8 cellular contexts compared by ENCODE assay signal in the genomic region with DNA sequence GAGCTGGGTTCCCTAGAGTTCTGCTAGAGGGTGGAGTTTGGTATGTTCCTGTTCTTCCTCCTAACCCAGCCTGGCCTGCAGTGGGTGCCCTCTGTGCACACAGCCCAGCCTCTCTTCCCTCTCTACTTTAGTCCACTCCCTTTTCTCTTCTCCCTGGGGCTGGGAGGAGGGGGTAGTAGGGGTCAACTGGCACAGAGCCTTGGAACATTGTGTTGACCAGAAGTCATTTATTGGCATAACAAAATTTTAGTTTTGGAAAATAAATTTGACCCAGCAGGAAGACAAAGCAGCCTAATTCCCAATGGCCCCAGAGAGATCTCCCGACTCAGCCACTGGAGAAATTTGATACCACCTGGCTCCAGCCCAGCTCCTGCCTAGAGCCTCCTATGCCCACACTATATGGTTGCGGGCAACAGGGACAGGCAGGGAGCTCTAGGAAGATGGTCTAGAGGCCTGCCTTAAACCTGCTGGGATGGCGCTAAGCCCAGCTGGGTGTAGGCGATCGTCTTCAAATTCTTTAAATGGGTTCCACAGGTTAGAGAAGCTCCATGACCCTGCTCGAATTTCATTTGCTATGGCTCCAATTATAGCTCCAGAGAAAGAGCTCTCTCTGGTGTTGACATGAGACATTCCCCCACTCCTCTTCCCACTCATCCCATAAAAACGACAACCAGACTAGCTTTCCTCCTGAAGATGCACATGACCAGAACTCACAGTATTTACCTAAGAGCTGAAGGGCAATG. TPM values are rescaled to one million over a fixed set of nuclear protein-coding genes. Genes with fewer than 3 reads are reported as not detected.
DNase-seq lines count a peak whose midpoint lies in the region; ATAC-seq and TF ChIP-seq lines count a peak whose summit lies in the region.

No MANE protein-coding gene starts in this region.

- H3K4me1 ChIP-seq in parathyroid adenoma, result peaks cover 19% of the 10 kb centered on the region

- H3K36me3 ChIP-seq in parathyroid adenoma (ENCODE audit: control insufficient read depth, insufficient read depth, low read length), result no peaks in the 10 kb centered on the region

- H3K9me3 ChIP-seq in parathyroid adenoma (ENCODE audit: control insufficient read depth, low read length), result no peaks in the 10 kb centered on the region

- no peaks in the 10 kb centered on the region for H3K27me3 ChIP-seq in parathyroid adenoma (ENCODE audit: control insufficient read depth, insufficient read depth, low read length)

- peak overlapping the region; percentile 78 for H3K27ac ChIP-seq in parathyroid adenoma

- H3K9ac ChIP-seq in parathyroid adenoma, result no peak overlapping the region

- no peak for ATAC-seq in HG03439 (IDR thresholded peaks at IDR 0.05; ENCODE audit: unreplicated experiment)

- no peak overlapping the region for H2AFZ ChIP-seq in parathyroid adenoma

- no peak overlapping the region for H3K4me2 ChIP-seq in parathyroid adenoma (ENCODE audit: low read length)

- no peaks in the 10 kb centered on the region for H3K79me2 ChIP-seq in parathyroid adenoma

- no peak for TF ChIP-seq CTCF in epithelial cell of esophagus (IDR thresholded peaks at IDR 0.05; ENCODE audit: insufficient read depth, low read depth, low read length, missing control alignments)
- no peak for TF ChIP-seq CTCF in parathyroid adenoma (IDR thresholded peaks at IDR 0.05)

- DNase-seq in DMS153 (lab: John Stamatoyannopoulos, UW), result peak; percentile 43
- peak; percentile 21 to 58 for DNase-seq in NCI-H446 (lab: John Stamatoyannopoulos, UW)
- peak; percentile 41 for DNase-seq in epithelial cell of esophagus (ENCODE audit: low read depth)
- DNase-seq in MV-4-11 (lab: John Stamatoyannopoulos, UW), result no peak
- no peak for DNase-seq in activated CD4-positive, alpha-beta T cell treated with anti-CD3 and anti-CD28 coated beads for 48 hours
- no peak for DNase-seq in cerebellum (ENCODE audit: low spot score)

- H3K4me3 ChIP-seq in epithelial cell of esophagus (ENCODE audit: low read length) (no peak overlapping the region), parathyroid adenoma (ENCODE audit: low read depth, low read length) (no peak overlapping the region)

RNA-seq across cellular contexts. Expression of a gene that starts 9.9 kb away (rescaled TPM):
- total RNA-seq in cerebellum, result 35.7 TPM

RNA-seq across cellular contexts. Expression of a gene that starts 10.5 kb away (rescaled TPM):
- 26.3 TPM for total RNA-seq in cerebellum

RNA-seq across cellular contexts. Expression of a gene that starts 22.8 kb away (rescaled TPM):
- total RNA-seq in cerebellum, result 9.5 TPM

RNA-seq across cellular contexts. Expression of a gene that starts 43.4 kb away (rescaled TPM):
- total RNA-seq in cerebellum, result 19.6 TPM

Comparison
In these comparisons a context has a peak if more than half of its experiments do, and no peak if none do; other contexts are left out.
1. DNase-seq: peak in DMS153 (single experiment), NCI-H446 (2 of 2) and epithelial cell of esophagus (single experiment); none in MV-4-11 (single experiment), activated CD4-positive, alpha-beta T cell treated with anti-CD3 and anti-CD28 coated beads for 48 hours (single experiment) and cerebellum (single experiment).